Comparison of ENCODE assay signal across 26 cellular contexts in genomic region chr3:123279121-123279520, GRCh38.
"Had no signal": no experiment of that assay in that cellular context is flagged by ENCODE, and none has a peak within 500 bp of the region (broad histone marks: within the 10 kb centered on the region; RNA-seq: fewer than 3 reads in every experiment).

No MANE protein-coding gene starts in this region.

- H3K9me3 ChIP-seq: breast epithelium, heart left ventricle, mucosa of descending colon, neutrophil, prostate gland, stomach, thyroid gland, upper lobe of left lung had no signal

- H3K27ac Mint-ChIP-seq: activated T-cell treated with anti-CD3 and anti-CD28 coated beads, Interleukin-2, amount 50 U/mL, for 72 hours; natural killer cell treated with Interleukin-12 subunit alpha and Interleukin-12 subunit beta and Interleukin-15 and Interleukin-18, amount 100 ng/mL, for 72 hours; stimulated activated effector memory CD8-positive, alpha-beta T cell treated with anti-CD3 and anti-CD28 coated beads, Interleukin-12 subunit alpha, Interleukin-12 subunit beta, amount 100 ng/mL, for 72 hours had no signal

- H3K36me3 Mint-ChIP-seq: activated naive CD4-positive, alpha-beta T cell treated with anti-CD3 and anti-CD28 coated beads, Interleukin-2, amount 50 U/mL, for 72 hours; natural killer cell treated with Interleukin-12 subunit alpha and Interleukin-12 subunit beta and Interleukin-15 and Interleukin-18, amount 100 ng/mL, for 72 hours; stimulated activated effector memory CD8-positive, alpha-beta T cell treated with anti-CD3 and anti-CD28 coated beads, Interleukin-12 subunit alpha, Interleukin-12 subunit beta, amount 100 ng/mL, for 72 hours had no signal

- H3K4me1 ChIP-seq: breast epithelium, heart left ventricle, prostate gland, stomach, thyroid gland had no signal

- H3K9me3 Mint-ChIP-seq: activated naive CD4-positive, alpha-beta T cell treated with anti-CD3 and anti-CD28 coated beads, Interleukin-2, amount 50 U/mL, for 72 hours; activated T-cell treated with anti-CD3 and anti-CD28 coated beads, Interleukin-2, amount 50 U/mL, for 72 hours; effector memory CD8-positive, alpha-beta T cell; natural killer cell treated with Interleukin-12 subunit alpha and Interleukin-12 subunit beta and Interleukin-15 and Interleukin-18, amount 100 ng/mL, for 72 hours; stimulated activated effector memory CD8-positive, alpha-beta T cell treated with anti-CD3 and anti-CD28 coated beads, Interleukin-12 subunit alpha, Interleukin-12 subunit beta, amount 100 ng/mL, for 72 hours had no signal

- H3K27me3 ChIP-seq: breast epithelium, heart left ventricle, neutrophil, stomach, thyroid gland, upper lobe of left lung had no signal

- DNase-seq: activated CD4-positive, alpha-beta T cell treated with anti-CD3 and anti-CD28 coated beads for 4 hours; activated CD4-positive, alpha-beta T cell treated with anti-CD3 and anti-CD28 coated beads, Interleukin-2, amount 50 U/mL, for 4 hours; activated naive CD4-positive, alpha-beta T cell; activated T-cell treated with anti-CD3 and anti-CD28 coated beads for 4 hours; activated T-cell treated with anti-CD3 and anti-CD28 coated beads, Interleukin-2, amount 50 U/mL, for 72 hours; cerebellar nuclear complex; effector memory CD8-positive, alpha-beta T cell; foreskin fibroblast; heart left ventricle; kidney glomerular epithelial cell; mucosa of descending colon; right cardiac atrium; stimulated activated CD4-positive, alpha-beta T cell treated with anti-CD3 and anti-CD28 coated beads, Interleukin-12 subunit alpha, Interleukin-12 subunit beta, amount 100 ng/mL, for 4 hours; stimulated activated CD4-positive, alpha-beta T cell treated with anti-CD3 and anti-CD28 coated beads, Interleukin-4, amount 100 ng/mL, for 24 hours; stomach; thyroid gland; upper lobe of left lung had no signal

- ATAC-seq: activated naive CD4-positive, alpha-beta T cell treated with anti-CD3 and anti-CD28 coated beads, Interleukin-2, amount 50 U/mL, for 72 hours; activated T-cell treated with anti-CD3 and anti-CD28 coated beads, Interleukin-2, amount 50 U/mL, for 72 hours; effector memory CD8-positive, alpha-beta T cell; left lobe of liver; mucosa of descending colon; natural killer cell treated with Interleukin-12 subunit alpha and Interleukin-12 subunit beta and Interleukin-15 and Interleukin-18, amount 100 ng/mL, for 72 hours; stimulated activated effector memory CD8-positive, alpha-beta T cell treated with anti-CD3 and anti-CD28 coated beads, Interleukin-12 subunit alpha, Interleukin-12 subunit beta, amount 100 ng/mL, for 72 hours had no signal

- H3K4me3 ChIP-seq: breast epithelium, coronary artery, heart left ventricle, lung, mucosa of descending colon, prostate gland, stomach, thyroid gland, upper lobe of left lung had no signal

- H3K27ac ChIP-seq: breast epithelium, coronary artery, heart left ventricle, neutrophil, prostate gland, stomach, thyroid gland, upper lobe of left lung had no signal

- H3K27me3 Mint-ChIP-seq: effector memory CD8-positive, alpha-beta T cell; natural killer cell treated with Interleukin-12 subunit alpha and Interleukin-12 subunit beta and Interleukin-15 and Interleukin-18, amount 100 ng/mL, for 72 hours had no signal

- H3K36me3 ChIP-seq: breast epithelium, neutrophil, prostate gland, thyroid gland, upper lobe of left lung had no signal

- H3K4me3 Mint-ChIP-seq: activated T-cell treated with anti-CD3 and anti-CD28 coated beads, Interleukin-2, amount 50 U/mL, for 72 hours; effector memory CD8-positive, alpha-beta T cell; natural killer cell treated with Interleukin-12 subunit alpha and Interleukin-12 subunit beta and Interleukin-15 and Interleukin-18, amount 100 ng/mL, for 72 hours; stimulated activated effector memory CD8-positive, alpha-beta T cell treated with anti-CD3 and anti-CD28 coated beads, Interleukin-12 subunit alpha, Interleukin-12 subunit beta, amount 100 ng/mL, for 72 hours had no signal
